2 cellular contexts compared by ENCODE assay signal in the genomic region with DNA sequence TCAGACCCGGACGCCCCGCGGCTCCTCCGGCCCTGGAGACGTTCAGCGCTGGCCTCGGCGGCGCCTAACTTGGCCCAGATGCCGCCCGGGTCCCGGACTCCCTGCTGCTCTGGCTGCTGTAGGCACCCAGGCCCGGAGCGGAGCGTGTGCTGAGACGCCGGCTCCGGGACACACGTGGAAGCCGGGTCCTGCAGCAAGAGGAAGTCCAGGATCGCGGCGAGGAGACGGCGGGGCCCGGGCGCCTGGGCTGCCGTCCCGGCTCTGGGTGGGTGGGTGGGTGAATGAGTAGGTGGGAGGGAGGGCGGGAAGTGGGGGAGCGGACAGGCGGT.
TF ChIP-seq lines count a peak whose summit lies in the region.

No MANE protein-coding gene starts in this region.

TF ChIP-seq in HEK293, 187 proteins besides CTCF, POLR2A, EP300 and RAD21 (continued from another document):
- TF ChIP-seq, protein P1, sequence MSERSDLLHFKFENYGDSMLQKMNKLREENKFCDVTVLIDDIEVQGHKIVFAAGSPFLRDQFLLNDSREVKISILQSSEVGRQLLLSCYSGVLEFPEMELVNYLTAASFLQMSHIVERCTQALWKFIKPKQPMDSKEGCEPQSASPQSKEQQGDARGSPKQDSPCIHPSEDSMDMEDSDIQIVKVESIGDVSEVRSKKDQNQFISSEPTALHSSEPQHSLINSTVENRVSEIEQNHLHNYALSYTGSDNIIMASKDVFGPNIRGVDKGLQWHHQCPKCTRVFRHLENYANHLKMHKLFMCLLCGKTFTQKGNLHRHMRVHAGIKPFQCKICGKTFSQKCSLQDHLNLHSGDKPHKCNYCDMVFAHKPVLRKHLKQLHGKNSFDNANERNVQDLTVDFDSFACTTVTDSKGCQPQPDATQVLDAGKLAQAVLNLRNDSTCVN (tag by site-specific recombination; optimal IDR thresholded peaks at IDR 0.05) = peak; percentile 45
- TF ChIP-seq ZBTB21 (tag by site-specific recombination; IDR thresholded peaks at IDR 0.05) (no peak), ZNF335 (tag by site-specific recombination; conservative IDR thresholded peaks at IDR 0.05) (peak; percentile 73), ZNF791 (tag by site-specific recombination; IDR thresholded peaks at IDR 0.05) (no peak), ZNF423 (tag by site-specific recombination; IDR thresholded peaks at IDR 0.05) (peak; percentile 31; the same call in 1 of the 2 replicates), ZBTB48 (tag by site-specific recombination; IDR thresholded peaks at IDR 0.05) (no peak), ZNF169 (tag by site-specific recombination; IDR thresholded peaks at IDR 0.05) (no peak), ZBTB8A (tag by site-specific recombination; IDR thresholded peaks at IDR 0.05) (0 out of 2 replicates have a peak, but pooled peaks have one; percentile 33), ZNF366 (tag by site-specific recombination; conservative IDR thresholded peaks at IDR 0.05) (no peak), MEIS1 (CRISPR knock-in tag; IDR thresholded peaks at IDR 0.05; ENCODE audit: borderline replicate concordance) (0 out of 2 replicates have a peak, but pooled peaks have one; percentile 2)
- TF ChIP-seq, protein P2, sequence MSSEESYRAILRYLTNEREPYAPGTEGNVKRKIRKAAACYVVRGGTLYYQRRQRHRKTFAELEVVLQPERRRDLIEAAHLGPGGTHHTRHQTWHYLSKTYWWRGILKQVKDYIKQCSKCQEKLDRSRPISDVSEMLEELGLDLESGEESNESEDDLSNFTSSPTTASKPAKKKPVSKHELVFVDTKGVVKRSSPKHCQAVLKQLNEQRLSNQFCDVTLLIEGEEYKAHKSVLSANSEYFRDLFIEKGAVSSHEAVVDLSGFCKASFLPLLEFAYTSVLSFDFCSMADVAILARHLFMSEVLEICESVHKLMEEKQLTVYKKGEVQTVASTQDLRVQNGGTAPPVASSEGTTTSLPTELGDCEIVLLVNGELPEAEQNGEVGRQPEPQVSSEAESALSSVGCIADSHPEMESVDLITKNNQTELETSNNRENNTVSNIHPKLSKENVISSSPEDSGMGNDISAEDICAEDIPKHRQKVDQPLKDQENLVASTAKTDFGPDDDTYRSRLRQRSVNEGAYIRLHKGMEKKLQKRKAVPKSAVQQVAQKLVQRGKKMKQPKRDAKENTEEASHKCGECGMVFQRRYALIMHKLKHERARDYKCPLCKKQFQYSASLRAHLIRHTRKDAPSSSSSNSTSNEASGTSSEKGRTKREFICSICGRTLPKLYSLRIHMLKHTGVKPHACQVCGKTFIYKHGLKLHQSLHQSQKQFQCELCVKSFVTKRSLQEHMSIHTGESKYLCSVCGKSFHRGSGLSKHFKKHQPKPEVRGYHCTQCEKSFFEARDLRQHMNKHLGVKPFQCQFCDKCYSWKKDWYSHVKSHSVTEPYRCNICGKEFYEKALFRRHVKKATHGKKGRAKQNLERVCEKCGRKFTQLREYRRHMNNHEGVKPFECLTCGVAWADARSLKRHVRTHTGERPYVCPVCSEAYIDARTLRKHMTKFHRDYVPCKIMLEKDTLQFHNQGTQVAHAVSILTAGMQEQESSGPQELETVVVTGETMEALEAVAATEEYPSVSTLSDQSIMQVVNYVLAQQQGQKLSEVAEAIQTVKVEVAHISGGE (tag by site-specific recombination; conservative IDR thresholded peaks at IDR 0.05; ENCODE audit: low read depth) = peak; percentile 48; the same call in 1 of the 2 replicates
- TF ChIP-seq, protein P3, sequence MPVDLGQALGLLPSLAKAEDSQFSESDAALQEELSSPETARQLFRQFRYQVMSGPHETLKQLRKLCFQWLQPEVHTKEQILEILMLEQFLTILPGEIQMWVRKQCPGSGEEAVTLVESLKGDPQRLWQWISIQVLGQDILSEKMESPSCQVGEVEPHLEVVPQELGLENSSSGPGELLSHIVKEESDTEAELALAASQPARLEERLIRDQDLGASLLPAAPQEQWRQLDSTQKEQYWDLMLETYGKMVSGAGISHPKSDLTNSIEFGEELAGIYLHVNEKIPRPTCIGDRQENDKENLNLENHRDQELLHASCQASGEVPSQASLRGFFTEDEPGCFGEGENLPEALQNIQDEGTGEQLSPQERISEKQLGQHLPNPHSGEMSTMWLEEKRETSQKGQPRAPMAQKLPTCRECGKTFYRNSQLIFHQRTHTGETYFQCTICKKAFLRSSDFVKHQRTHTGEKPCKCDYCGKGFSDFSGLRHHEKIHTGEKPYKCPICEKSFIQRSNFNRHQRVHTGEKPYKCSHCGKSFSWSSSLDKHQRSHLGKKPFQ (tag by site-specific recombination; IDR thresholded peaks at IDR 0.05) = no peak

TF ChIP-seq in K562, 482 proteins besides CTCF, POLR2A, EP300 and RAD21 (continued from another document):
- TF ChIP-seq, protein P4, sequence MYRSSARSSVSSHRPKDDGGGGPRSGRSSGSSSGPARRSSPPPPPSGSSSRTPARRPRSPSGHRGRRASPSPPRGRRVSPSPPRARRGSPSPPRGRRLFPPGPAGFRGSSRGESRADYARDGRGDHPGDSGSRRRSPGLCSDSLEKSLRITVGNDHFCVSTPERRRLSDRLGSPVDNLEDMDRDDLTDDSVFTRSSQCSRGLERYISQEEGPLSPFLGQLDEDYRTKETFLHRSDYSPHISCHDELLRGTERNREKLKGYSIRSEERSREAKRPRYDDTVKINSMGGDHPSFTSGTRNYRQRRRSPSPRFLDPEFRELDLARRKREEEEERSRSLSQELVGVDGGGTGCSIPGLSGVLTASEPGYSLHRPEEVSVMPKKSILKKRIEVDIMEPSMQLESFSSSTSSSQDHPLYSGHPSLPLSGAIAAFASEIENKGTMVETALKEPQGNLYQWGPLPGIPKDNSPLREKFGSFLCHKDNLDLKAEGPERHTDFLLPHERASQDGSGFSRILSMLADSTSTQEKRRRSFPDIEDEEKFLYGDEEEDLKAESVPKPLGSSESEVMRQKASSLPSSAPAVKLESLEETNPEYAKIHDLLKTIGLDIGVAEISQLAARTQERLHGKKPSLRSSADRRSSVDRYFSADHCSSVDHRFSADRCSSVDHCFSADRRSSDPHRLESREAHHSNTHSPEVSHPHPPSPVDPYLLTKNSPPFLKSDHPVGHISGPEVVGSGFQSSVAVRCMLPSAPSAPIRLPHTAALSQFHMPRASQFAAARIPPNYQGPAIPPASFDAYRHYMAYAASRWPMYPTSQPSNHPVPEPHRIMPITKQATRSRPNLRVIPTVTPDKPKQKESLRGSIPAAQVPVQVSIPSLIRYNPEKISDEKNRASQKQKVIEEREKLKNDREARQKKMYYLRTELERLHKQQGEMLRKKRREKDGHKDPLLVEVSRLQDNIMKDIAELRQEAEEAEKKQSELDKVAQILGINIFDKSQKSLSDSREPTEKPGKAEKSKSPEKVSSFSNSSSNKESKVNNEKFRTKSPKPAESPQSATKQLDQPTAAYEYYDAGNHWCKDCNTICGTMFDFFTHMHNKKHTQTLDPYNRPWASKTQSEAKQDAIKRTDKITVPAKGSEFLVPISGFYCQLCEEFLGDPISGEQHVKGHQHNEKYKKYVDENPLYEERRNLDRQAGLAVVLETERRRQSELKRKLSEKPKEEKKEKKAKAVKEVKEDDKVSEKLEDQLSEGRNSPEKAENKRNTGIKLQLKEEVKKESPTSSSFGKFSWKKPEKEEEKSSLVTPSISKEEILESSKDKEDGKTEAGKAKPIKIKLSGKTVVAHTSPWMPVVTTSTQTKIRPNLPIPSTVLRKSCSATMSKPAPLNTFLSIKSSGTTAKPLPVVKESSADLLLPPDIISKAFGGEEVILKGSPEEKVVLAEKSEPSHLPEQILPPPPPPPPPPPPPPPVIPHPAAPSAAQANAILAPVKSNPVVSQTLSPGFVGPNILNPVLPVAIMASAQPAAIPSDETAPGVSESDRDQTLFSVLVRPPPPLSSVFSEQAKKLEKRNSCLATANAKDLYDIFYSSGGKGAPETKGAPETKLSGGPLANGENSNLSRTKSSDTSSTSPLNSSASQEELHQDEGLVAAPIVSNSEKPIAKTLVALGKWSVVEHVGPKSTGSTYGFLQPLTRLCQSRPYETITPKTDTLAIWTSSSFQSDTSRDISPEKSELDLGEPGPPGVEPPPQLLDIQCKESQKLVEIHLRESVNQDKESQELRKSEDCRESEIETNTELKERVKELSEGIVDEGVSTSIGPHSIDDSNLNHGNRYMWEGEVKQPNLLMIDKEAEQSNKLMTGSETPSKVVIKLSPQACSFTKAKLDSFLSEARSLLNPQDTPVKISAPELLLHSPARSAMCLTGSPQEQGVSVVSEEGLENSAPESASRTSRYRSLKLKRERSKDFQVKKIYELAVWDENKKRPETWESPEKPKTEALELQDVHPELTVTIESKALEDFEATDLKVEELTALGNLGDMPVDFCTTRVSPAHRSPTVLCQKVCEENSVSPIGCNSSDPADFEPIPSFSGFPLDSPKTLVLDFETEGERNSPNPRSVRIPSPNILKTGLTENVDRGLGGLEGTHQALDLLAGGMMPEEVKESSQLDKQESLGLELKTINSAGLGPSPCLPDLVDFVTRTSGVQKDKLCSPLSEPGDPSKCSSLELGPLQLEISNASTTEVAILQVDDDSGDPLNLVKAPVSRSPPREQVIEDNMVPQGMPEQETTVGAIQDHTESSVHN (IDR thresholded peaks at IDR 0.05; ENCODE audit: borderline replicate concordance in 1 of 2, low read depth in 1 of 2) = no peak
- TF ChIP-seq, protein P5, sequence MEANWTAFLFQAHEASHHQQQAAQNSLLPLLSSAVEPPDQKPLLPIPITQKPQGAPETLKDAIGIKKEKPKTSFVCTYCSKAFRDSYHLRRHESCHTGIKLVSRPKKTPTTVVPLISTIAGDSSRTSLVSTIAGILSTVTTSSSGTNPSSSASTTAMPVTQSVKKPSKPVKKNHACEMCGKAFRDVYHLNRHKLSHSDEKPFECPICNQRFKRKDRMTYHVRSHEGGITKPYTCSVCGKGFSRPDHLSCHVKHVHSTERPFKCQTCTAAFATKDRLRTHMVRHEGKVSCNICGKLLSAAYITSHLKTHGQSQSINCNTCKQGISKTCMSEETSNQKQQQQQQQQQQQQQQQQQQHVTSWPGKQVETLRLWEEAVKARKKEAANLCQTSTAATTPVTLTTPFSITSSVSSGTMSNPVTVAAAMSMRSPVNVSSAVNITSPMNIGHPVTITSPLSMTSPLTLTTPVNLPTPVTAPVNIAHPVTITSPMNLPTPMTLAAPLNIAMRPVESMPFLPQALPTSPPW (CRISPR knock-in tag; IDR thresholded peaks at IDR 0.05) = no peak
- TF ChIP-seq SREBF2 (CRISPR knock-in tag; IDR thresholded peaks at IDR 0.05) (no peak), ZNF384 (IDR thresholded peaks at IDR 0.05; ENCODE audit: low read depth, low read length) (no peak), KAT2B (IDR thresholded peaks at IDR 0.05; ENCODE audit: low read depth, low read length) (no peak), RFX5 (IDR thresholded peaks at IDR 0.05; ENCODE audit: low read depth, low read length) (no peak), BACH1 (tag; IDR thresholded peaks at IDR 0.05) (no peak), HDAC2 (IDR thresholded peaks at IDR 0.05) (no peak)
- TF ChIP-seq, protein P6, sequence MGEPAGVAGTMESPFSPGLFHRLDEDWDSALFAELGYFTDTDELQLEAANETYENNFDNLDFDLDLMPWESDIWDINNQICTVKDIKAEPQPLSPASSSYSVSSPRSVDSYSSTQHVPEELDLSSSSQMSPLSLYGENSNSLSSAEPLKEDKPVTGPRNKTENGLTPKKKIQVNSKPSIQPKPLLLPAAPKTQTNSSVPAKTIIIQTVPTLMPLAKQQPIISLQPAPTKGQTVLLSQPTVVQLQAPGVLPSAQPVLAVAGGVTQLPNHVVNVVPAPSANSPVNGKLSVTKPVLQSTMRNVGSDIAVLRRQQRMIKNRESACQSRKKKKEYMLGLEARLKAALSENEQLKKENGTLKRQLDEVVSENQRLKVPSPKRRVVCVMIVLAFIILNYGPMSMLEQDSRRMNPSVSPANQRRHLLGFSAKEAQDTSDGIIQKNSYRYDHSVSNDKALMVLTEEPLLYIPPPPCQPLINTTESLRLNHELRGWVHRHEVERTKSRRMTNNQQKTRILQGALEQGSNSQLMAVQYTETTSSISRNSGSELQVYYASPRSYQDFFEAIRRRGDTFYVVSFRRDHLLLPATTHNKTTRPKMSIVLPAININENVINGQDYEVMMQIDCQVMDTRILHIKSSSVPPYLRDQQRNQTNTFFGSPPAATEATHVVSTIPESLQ (CRISPR knock-in tag; IDR thresholded peaks at IDR 0.05) = no peak
